ENCODE assay signal across 8 cellular contexts in genomic region chr1:217630711-217631591, GRCh38. TPM values are rescaled to one million over a fixed set of nuclear protein-coding genes. Genes with fewer than 3 reads are reported as not detected.
DNase-seq lines count a peak whose midpoint lies in the region; ATAC-seq and TF ChIP-seq lines count a peak whose summit lies in the region.

Gene GPATCH2, minus strand, starts transcription at chr1:217631090. Its CDS starts 119 bp downstream, at chr1:217630971.
Gene SPATA17, plus strand, starts transcription at chr1:217631344. Its CDS starts 35 bp downstream, at chr1:217631379.

- peak; percentile 82 for TF ChIP-seq POLR2A in erythroblast (IDR thresholded peaks at IDR 0.05; ENCODE audit: low read length)

- CTCF ChIA-PET in OCI-LY7 (lab: Charles Lee; ENCODE audit: unreplicated experiment): interaction anchor here (0.9 kb wide), 1 partner anchor 105 kb away, joined by 4 read pairs; no protein-coding TSS in a partner anchor

- H3K27ac ChIP-seq in OCI-LY7 (ENCODE audit: low read depth, low read length, poor library complexity, severe bottlenecking): peak within 1 kb of the TSS; percentile 51
- H3K27ac ChIP-seq in mucosa of rectum (ENCODE audit: low read depth in 2 of 2, low read length in 2 of 2): peak within 1 kb of the TSS; percentile 81 to 88

- H3K9me2 ChIP-seq in OCI-LY7 (ENCODE audit: insufficient read depth, low read length): no peaks in the 10 kb centered on the region

- DNase-seq in DMS153 (lab: John Stamatoyannopoulos, UW) (peak; percentile 84), HuH-7 (ENCODE audit: low spot score) (peak; percentile 84), OCI-LY7 (ENCODE audit: low spot score) (peak; percentile 91), activated T-cell treated with anti-CD3 and anti-CD28 coated beads for 4 hours (peak; percentile 61), erythroblast (lab: John Stamatoyannopoulos, UW) (peak; percentile 94 to 95)
- DNase-seq in stimulated activated CD8-positive, alpha-beta memory T cell treated with anti-CD3 and anti-CD28 coated beads, Interleukin-4, amount 100 ng/mL, for 4 hours (ENCODE audit: low read depth in 2 of 2, low spot score in 1 of 2): peak; percentile 32 to 47

- POLR2A ChIA-PET in OCI-LY7 (lab: Charles Lee): interaction anchor here (0.6 to 1.6 kb wide), 10 partner anchors 8 to 1101 kb away, joined by 3 to 9 read pairs (median 4); no protein-coding TSS in a partner anchor

- peak within 1 kb of the TSS; percentile 95 for H3K4me3 ChIP-seq in OCI-LY7 (ENCODE audit: low read depth, low read length, poor library complexity, severe bottlenecking)
- peak within 1 kb of the TSS; percentile 87 to 97 for H3K4me3 ChIP-seq in mucosa of rectum (ENCODE audit: low read length in 2 of 2)

- H3K79me2 ChIP-seq in OCI-LY7 (ENCODE audit: insufficient read depth, low read depth, low read length): peaks cover 41% of the 10 kb centered on the region

- peaks cover 11% of the 10 kb centered on the region; the same call in 1 of the 2 replicates for H4K20me1 ChIP-seq in OCI-LY7 (ENCODE audit: insufficient read depth, low read length)

- H3K9me3 ChIP-seq in OCI-LY7 (ENCODE audit: low read length) (no peaks in the 10 kb centered on the region), mucosa of rectum (ENCODE audit: control insufficient read depth in 2 of 2, low read length in 2 of 2) (no peaks in the 10 kb centered on the region)

- no peaks in the 10 kb centered on the region for H3K27me3 ChIP-seq in mucosa of rectum (ENCODE audit: control insufficient read depth in 2 of 2, insufficient read depth in 2 of 2, low read length in 2 of 2)

- no peaks in the 10 kb centered on the region for H3K36me3 ChIP-seq in OCI-LY7 (ENCODE audit: insufficient read depth, low read length)
- no peaks in the 10 kb centered on the region for H3K36me3 ChIP-seq in mucosa of rectum (ENCODE audit: control insufficient read depth in 2 of 2, insufficient read depth in 2 of 2, low read length in 2 of 2)

- H3K4me1 ChIP-seq in OCI-LY7 (ENCODE audit: insufficient read depth, low read length, poor library complexity, severe bottlenecking) (peaks cover 17% of the 10 kb centered on the region), mucosa of rectum (ENCODE audit: control insufficient read depth in 2 of 2, insufficient read depth in 2 of 2, low read length in 2 of 2) (peaks cover 7 to 22% of the 10 kb centered on the region in 2 donors)

- peak; percentile 98 for ATAC-seq in GM21526 (IDR thresholded peaks at IDR 0.05; ENCODE audit: low FRiP score, unreplicated experiment)

- BruUV-seq in OCI-LY7 (replicated peaks; lab: Mats Ljungman, UMichigan): no TSS peak

- intact Hi-C loops in OCI-LY7 (cut with micrococcal nuclease; ENCODE audit: unreplicated experiment): loop anchor here (2.0 to 5.0 kb wide), 2 partner anchors 88 to 1109 kb away; no protein-coding TSS in a partner anchor

- peak within 1 kb of the TSS; percentile 89 for H3K4me2 ChIP-seq in OCI-LY7 (ENCODE audit: low read length)

- H3K9ac ChIP-seq in mucosa of rectum (ENCODE audit: low read depth in 1 of 2, low read length in 2 of 2): peak within 1 kb of the TSS; percentile 83 to 88

- H2AFZ ChIP-seq in OCI-LY7 (ENCODE audit: low read length): peak within 1 kb of the TSS; percentile 92

- TF ChIP-seq CTCF in OCI-LY7 (conservative IDR thresholded peaks at IDR 0.05; ENCODE audit: low read length): no peak; the same call in 1 of the 2 replicates

RNA-seq across cellular contexts. Expression of gene GPATCH2, which starts in this region (rescaled TPM):
- total RNA-seq in OCI-LY7 (2014; rRNA removed; shearing (Covaris generic)): 8.8 and 10.2 TPM in 2 replicates
- 11.1 and 12.7 TPM in 2 replicates for total RNA-seq in OCI-LY7 (2022)

RNA-seq across cellular contexts. Expression of gene SPATA17, which starts in this region (rescaled TPM):
- not detected in 2 replicates for total RNA-seq in OCI-LY7 (2014; rRNA removed; shearing (Covaris generic))
- total RNA-seq in OCI-LY7 (2022): 0.59 TPM in 1 of 2 replicates, not detected in the other

Comparison
In these comparisons a context has a peak if more than half of its experiments do, and no peak if none do; other contexts are left out.
1. Peak in every context shown above with its lines: DNase-seq, ATAC-seq, H3K4me3 ChIP-seq and H3K27ac ChIP-seq.
2. DNase-seq: peak in every context shown above with its lines; median percentile 94 in erythroblast; 91 in OCI-LY7; 84 in DMS153; 84 in HuH-7; 61 in activated T-cell treated with anti-CD3 and anti-CD28 coated beads for 4 hours; 40 in stimulated activated CD8-positive, alpha-beta memory T cell treated with anti-CD3 and anti-CD28 coated beads, Interleukin-4, amount 100 ng/mL, for 4 hours.